In genomic region chr20:61938839-61939690, GRCh38 we compare ENCODE assay signal across 14 cellular contexts.
A peak's percentile ranks its signal among the peaks of the same experiment; 100 is the strongest.
DNase-seq lines count a peak whose midpoint lies in the region; ATAC-seq and TF ChIP-seq lines count a peak whose summit lies in the region.
"Had no signal": no experiment of that assay in that cellular context is flagged by ENCODE, and none has a peak within 500 bp of the region (broad histone marks: within the 10 kb centered on the region; RNA-seq: fewer than 3 reads in every experiment).

No MANE protein-coding gene starts in this region.

- no peaks in the 10 kb centered on the region for H3K36me3 Mint-ChIP-seq in activated naive CD4-positive, alpha-beta T cell treated with anti-CD3 and anti-CD28 coated beads, Interleukin-2, amount 10 ng/mL, durations not matched to agents 7 days and 5 days

- peak; percentile 7 for DNase-seq in activated naive CD4-positive, alpha-beta T cell treated with anti-CD3 and anti-CD28 coated beads, Interleukin-2, amount 50 U/mL, for 16 hours
- no peak for DNase-seq in activated naive CD4-positive, alpha-beta T cell treated with anti-CD3 and anti-CD28 coated beads, Interleukin-2, amount 10 ng/mL, durations not matched to agents 7 days and 5 days
- DNase-seq in left ventricle myocardium inferior (peak; percentile 9), mucosa of descending colon (peak in 2 of 3 donors; percentile 11 to 33), NCI-H2029 (lab: John Stamatoyannopoulos, UW) (no peak), NCI-H2171 treated with DMSO at 0.1 percent for 48 hours (lab: John Stamatoyannopoulos, UW) (no peak), COLO829 (ENCODE audit: low spot score) (no peak)
- no peak for DNase-seq in stimulated activated naive CD8-positive, alpha-beta T cell treated with anti-CD3 and anti-CD28 coated beads, Interleukin-15, amount 100 ng/mL, for 72 hours
- DNase-seq: C1 segment of cervical spinal cord, HCEC 1CT, NCI-H1417 treated with DMSO at 0.1 percent for 48 hours, NCI-H2081, NCI-H524 had no signal

- peaks cover 34% of the 10 kb centered on the region for H3K27me3 ChIP-seq in left ventricle myocardium inferior (ENCODE audit: low read depth)
- H3K27me3 ChIP-seq: Peyer's patch had no signal

- H3K9me3 Mint-ChIP-seq in activated naive CD4-positive, alpha-beta T cell treated with anti-CD3 and anti-CD28 coated beads, Interleukin-2, amount 10 ng/mL, durations not matched to agents 7 days and 5 days: no peaks in the 10 kb centered on the region
- H3K9me3 Mint-ChIP-seq in stimulated activated naive CD8-positive, alpha-beta T cell treated with anti-CD3 and anti-CD28 coated beads, Interleukin-15, amount 100 ng/mL, for 72 hours: no peaks in the 10 kb centered on the region

- CTCF ChIA-PET in activated naive CD4-positive, alpha-beta T cell treated with anti-CD3 and anti-CD28 coated beads, Interleukin-2, amount 10 ng/mL, durations not matched to agents 7 days and 5 days (lab: Charles Lee): no interaction called here

- H3K9me3 ChIP-seq in left ventricle myocardium inferior (replicated peaks): no peaks in the 10 kb centered on the region
- H3K9me3 ChIP-seq in mucosa of descending colon: no peaks in the 10 kb centered on the region
- H3K9me3 ChIP-seq: Peyer's patch had no signal

- no peak overlapping the region for H3K27ac Mint-ChIP-seq in activated naive CD4-positive, alpha-beta T cell treated with anti-CD3 and anti-CD28 coated beads, Interleukin-2, amount 10 ng/mL, durations not matched to agents 7 days and 5 days
- H3K27ac Mint-ChIP-seq in stimulated activated naive CD8-positive, alpha-beta T cell treated with anti-CD3 and anti-CD28 coated beads, Interleukin-15, amount 100 ng/mL, for 72 hours: no peak overlapping the region

- no peak overlapping the region for H3K4me3 Mint-ChIP-seq in activated naive CD4-positive, alpha-beta T cell treated with anti-CD3 and anti-CD28 coated beads, Interleukin-2, amount 10 ng/mL, durations not matched to agents 7 days and 5 days
- H3K4me3 Mint-ChIP-seq in stimulated activated naive CD8-positive, alpha-beta T cell treated with anti-CD3 and anti-CD28 coated beads, Interleukin-15, amount 100 ng/mL, for 72 hours: no peak overlapping the region

- H3K4me1 Mint-ChIP-seq in activated naive CD4-positive, alpha-beta T cell treated with anti-CD3 and anti-CD28 coated beads, Interleukin-2, amount 10 ng/mL, durations not matched to agents 7 days and 5 days: no peaks in the 10 kb centered on the region
- no peaks in the 10 kb centered on the region for H3K4me1 Mint-ChIP-seq in stimulated activated naive CD8-positive, alpha-beta T cell treated with anti-CD3 and anti-CD28 coated beads, Interleukin-15, amount 100 ng/mL, for 72 hours

- H3K36me3 ChIP-seq in left ventricle myocardium inferior (no peaks in the 10 kb centered on the region), mucosa of descending colon (ENCODE audit: low read depth) (no peaks in the 10 kb centered on the region)
- H3K36me3 ChIP-seq: Peyer's patch had no signal

- no peak overlapping the region for H3K27ac ChIP-seq in left ventricle myocardium inferior (replicated peaks)
- H3K27ac ChIP-seq: Peyer's patch had no signal

- intact Hi-C loops in left ventricle myocardium inferior (cut with micrococcal nuclease): no loop called here
- intact Hi-C loops in mucosa of descending colon (cut with DNase I, micrococcal nuclease): no loop called here

- H3K27me3 Mint-ChIP-seq in activated naive CD4-positive, alpha-beta T cell treated with anti-CD3 and anti-CD28 coated beads, Interleukin-2, amount 10 ng/mL, durations not matched to agents 7 days and 5 days: peaks cover 3% of the 10 kb centered on the region
- H3K27me3 Mint-ChIP-seq in stimulated activated naive CD8-positive, alpha-beta T cell treated with anti-CD3 and anti-CD28 coated beads, Interleukin-15, amount 100 ng/mL, for 72 hours: peaks cover 8% of the 10 kb centered on the region

- H3K4me3 ChIP-seq in left ventricle myocardium inferior: no peak overlapping the region
- H3K4me3 ChIP-seq in mucosa of descending colon: no peak overlapping the region
- H3K4me3 ChIP-seq: Peyer's patch had no signal

- no peak for ATAC-seq in mucosa of descending colon
- no peak for ATAC-seq in stimulated activated naive CD8-positive, alpha-beta T cell treated with anti-CD3 and anti-CD28 coated beads, Interleukin-15, amount 100 ng/mL, for 72 hours

- no peak for TF ChIP-seq CTCF in left ventricle myocardium inferior (IDR thresholded peaks at IDR 0.05; ENCODE audit: borderline replicate concordance)
- no peak for TF ChIP-seq CTCF in mucosa of descending colon (IDR thresholded peaks at IDR 0.05)

- H3K4me1 ChIP-seq in left ventricle myocardium inferior: no peaks in the 10 kb centered on the region
- H3K4me1 ChIP-seq in mucosa of descending colon (ENCODE audit: low read depth): no peaks in the 10 kb centered on the region
- H3K4me1 ChIP-seq: Peyer's patch had no signal

Comparison
In these comparisons a context has a peak if more than half of its experiments do, and no peak if none do; other contexts are left out.
1. DNase-seq: peak in activated naive CD4-positive, alpha-beta T cell treated with anti-CD3 and anti-CD28 coated beads, Interleukin-2, amount 50 U/mL, for 16 hours (single experiment), left ventricle myocardium inferior (single experiment) and mucosa of descending colon (2 of 3); none in activated naive CD4-positive, alpha-beta T cell treated with anti-CD3 and anti-CD28 coated beads, Interleukin-2, amount 10 ng/mL, durations not matched to agents 7 days and 5 days (single experiment), NCI-H2029 (single experiment), stimulated activated naive CD8-positive, alpha-beta T cell treated with anti-CD3 and anti-CD28 coated beads, Interleukin-15, amount 100 ng/mL, for 72 hours (0 of 2), NCI-H2171 treated with DMSO at 0.1 percent for 48 hours (single experiment) and COLO829 (single experiment).